ENCODE assay signal across 11 cellular contexts in genomic region chr12:104582739-104583138, GRCh38.
DNase-seq lines count a peak whose midpoint lies in the region; ATAC-seq, FAIRE-seq and TF ChIP-seq lines count a peak whose summit lies in the region.
"Had no signal": no experiment of that assay in that cellular context is flagged by ENCODE, and none has a peak within 500 bp of the region (broad histone marks: within the 10 kb centered on the region; RNA-seq: fewer than 3 reads in every experiment).

No MANE protein-coding gene starts in this region.

- intact Hi-C loops in kidney (cut with DNase I): no loop called here

- peaks cover 2 to 12% of the 10 kb centered on the region in 2 donors for H3K4me1 ChIP-seq in kidney (ENCODE audit: control insufficient read depth in 1 of 2, insufficient read depth in 1 of 2, low read depth in 1 of 2, low read length in 2 of 2)
- H3K4me1 ChIP-seq: testis had no signal

- ATAC-seq in GM18909 (IDR thresholded peaks at IDR 0.05; ENCODE audit: poor library complexity, unreplicated experiment): peak; percentile 84
- ATAC-seq in GM21825 (IDR thresholded peaks at IDR 0.05; ENCODE audit: unreplicated experiment): peak; percentile 74
- peak; percentile 73 for ATAC-seq in HG03469 (IDR thresholded peaks at IDR 0.05; ENCODE audit: unreplicated experiment)
- ATAC-seq in natural killer cell treated with Interleukin-12 subunit alpha and Interleukin-12 subunit beta and Interleukin-15 and Interleukin-18, amount 100 ng/mL, for 72 hours: peak in 1 of 2 donors; percentile 15
- ATAC-seq: left colon had no signal

- peaks cover 76 to 81% of the 10 kb centered on the region in 2 donors for H3K4me1 Mint-ChIP-seq in natural killer cell treated with Interleukin-12 subunit alpha and Interleukin-12 subunit beta and Interleukin-15 and Interleukin-18, amount 100 ng/mL, for 72 hours (ENCODE audit: low read depth in 2 of 2)
- H3K4me1 Mint-ChIP-seq in osteocyte (ENCODE audit: unreplicated experiment): peaks cover 24% of the 10 kb centered on the region

- FAIRE-seq in kidney (lab: Jason Lieb, UNC): no peak

- TF ChIP-seq CTCF in kidney (IDR thresholded peaks at IDR 0.05; ENCODE audit: borderline replicate concordance, extremely low read depth, insufficient read depth) (no peak), osteocyte (IDR thresholded peaks at IDR 0.05) (no peak)

- H3K9ac ChIP-seq in kidney (ENCODE audit: low read length in 2 of 2): no peak overlapping the region

- H3K4me3 Mint-ChIP-seq in natural killer cell treated with Interleukin-12 subunit alpha and Interleukin-12 subunit beta and Interleukin-15 and Interleukin-18, amount 100 ng/mL, for 72 hours: no peak overlapping the region
- H3K4me3 Mint-ChIP-seq in osteocyte (ENCODE audit: unreplicated experiment): no peak overlapping the region

- H3K9me3 Mint-ChIP-seq in natural killer cell treated with Interleukin-12 subunit alpha and Interleukin-12 subunit beta and Interleukin-15 and Interleukin-18, amount 100 ng/mL, for 72 hours: no peaks in the 10 kb centered on the region
- H3K9me3 Mint-ChIP-seq in osteocyte (ENCODE audit: unreplicated experiment): no peaks in the 10 kb centered on the region

- no peaks in the 10 kb centered on the region for H3K36me3 ChIP-seq in kidney (ENCODE audit: control insufficient read depth in 1 of 2, insufficient read depth in 2 of 2, low read length in 2 of 2)
- H3K36me3 ChIP-seq: MG63, SJSA1 had no signal

- H3K27ac ChIP-seq in kidney (ENCODE audit: low read depth in 2 of 2, low read length in 2 of 2): no peak overlapping the region
- H3K27ac ChIP-seq: SJSA1, testis had no signal

- no peak for DNase-seq in natural killer cell treated with Interleukin-12 subunit alpha and Interleukin-12 subunit beta and Interleukin-15 and Interleukin-18, amount 100 ng/mL, for 72 hours (ENCODE audit: low spot score)
- DNase-seq in kidney: no peak
- DNase-seq in COLO668 (lab: John Stamatoyannopoulos, UW; ENCODE audit: unreplicated experiment): no peak
- no peak for DNase-seq in osteocyte (ENCODE audit: extremely low spot score, unreplicated experiment)
- DNase-seq: left colon, MG63, testis had no signal

- H3K27ac Mint-ChIP-seq in natural killer cell treated with Interleukin-12 subunit alpha and Interleukin-12 subunit beta and Interleukin-15 and Interleukin-18, amount 100 ng/mL, for 72 hours: peak overlapping the region; percentile 25 to 84
- no peak overlapping the region for H3K27ac Mint-ChIP-seq in osteocyte (ENCODE audit: unreplicated experiment)

- no peaks in the 10 kb centered on the region for H3K36me3 Mint-ChIP-seq in natural killer cell treated with Interleukin-12 subunit alpha and Interleukin-12 subunit beta and Interleukin-15 and Interleukin-18, amount 100 ng/mL, for 72 hours
- H3K36me3 Mint-ChIP-seq in osteocyte (ENCODE audit: unreplicated experiment): no peaks in the 10 kb centered on the region

- no peaks in the 10 kb centered on the region for H3K27me3 Mint-ChIP-seq in natural killer cell treated with Interleukin-12 subunit alpha and Interleukin-12 subunit beta and Interleukin-15 and Interleukin-18, amount 100 ng/mL, for 72 hours
- H3K27me3 Mint-ChIP-seq in osteocyte (ENCODE audit: unreplicated experiment): no peaks in the 10 kb centered on the region

- H3K4me3 ChIP-seq in kidney (ENCODE audit: low read length in 2 of 2): no peak overlapping the region
- H3K4me3 ChIP-seq: MG63, SJSA1, testis had no signal

- H3K9me3 ChIP-seq in kidney (ENCODE audit: control insufficient read depth in 1 of 2, low read length in 2 of 2): no peaks in the 10 kb centered on the region
- H3K9me3 ChIP-seq: MG63, SJSA1, testis had no signal
